11 cellular contexts compared by ENCODE assay signal in genomic region chr14:93938766-93939303, GRCh38. TPM values are rescaled to one million over a fixed set of nuclear protein-coding genes. Genes with fewer than 3 reads are reported as not detected.
A peak's percentile ranks its signal among the peaks of the same experiment; 100 is the strongest.
DNase-seq lines count a peak whose midpoint lies in the region; ATAC-seq and TF ChIP-seq lines count a peak whose summit lies in the region.
"Had no signal": no experiment of that assay in that cellular context is flagged by ENCODE, and none has a peak within 500 bp of the region (broad histone marks: within the 10 kb centered on the region; RNA-seq: fewer than 3 reads in every experiment).

No MANE protein-coding gene starts in this region.

- dilution Hi-C loops in mammary epithelial cell (cut with HindIII; ENCODE audit: low sequenced_read_pairs): loop anchor here (5.0 kb wide), 1 partner anchor 78 kb away; no protein-coding TSS in a partner anchor

- H3K27ac Mint-ChIP-seq in mesothelial cell of epicardium: no peak overlapping the region

- H3K9me3 ChIP-seq in left ventricle myocardium inferior (replicated peaks) (no peaks in the 10 kb centered on the region), mammary epithelial cell (replicated peaks; ENCODE audit: insufficient read depth, low read length) (no peaks in the 10 kb centered on the region), upper lobe of right lung (no peaks in the 10 kb centered on the region)
- H3K9me3 ChIP-seq: thyroid gland had no signal

- no peak overlapping the region for H3K9ac ChIP-seq in mammary epithelial cell (ENCODE audit: insufficient read depth, low read length)

- peak overlapping the region; percentile 44 for H3K4me3 Mint-ChIP-seq in mesothelial cell of epicardium

- no peaks in the 10 kb centered on the region for H3K9me3 Mint-ChIP-seq in mesothelial cell of epicardium

- H3K4me2 ChIP-seq in mammary epithelial cell (ENCODE audit: insufficient read depth, low read depth, low read length): no peak overlapping the region

- H3K36me3 ChIP-seq in left ventricle myocardium inferior: peaks cover 85% of the 10 kb centered on the region
- H3K36me3 ChIP-seq in mammary epithelial cell (ENCODE audit: insufficient read depth, low read length): no peaks in the 10 kb centered on the region
- no peaks in the 10 kb centered on the region for H3K36me3 ChIP-seq in upper lobe of right lung
- H3K36me3 ChIP-seq: thyroid gland had no signal

- H2AFZ ChIP-seq in mammary epithelial cell (ENCODE audit: low read depth, low read length): peak overlapping the region; percentile 11

- CTCF ChIA-PET in mammary epithelial cell (lab: Charles Lee; ENCODE audit: low non-redundant PET): interaction anchor here (1.1 kb wide), 1 partner anchor 62 kb away, joined by 12 read pairs; no protein-coding TSS in a partner anchor

- peak overlapping the region; percentile 46 for H3K4me3 ChIP-seq in left ventricle myocardium inferior
- no peak overlapping the region for H3K4me3 ChIP-seq in mammary epithelial cell (replicated peaks in 1 of 3; ENCODE audit: insufficient read depth in 1 of 3, low read depth in 2 of 3, low read length in 3 of 3)
- H3K4me3 ChIP-seq in upper lobe of right lung: peak overlapping the region; percentile 36

- peaks cover 28% of the 10 kb centered on the region for H3K4me1 ChIP-seq in left ventricle myocardium inferior
- H3K4me1 ChIP-seq in mammary epithelial cell (ENCODE audit: insufficient read depth, low read length): peaks cover 54% of the 10 kb centered on the region
- H3K4me1 ChIP-seq in upper lobe of right lung: peaks cover 6% of the 10 kb centered on the region

- in situ Hi-C loops in mammary epithelial cell (cut with MboI; ENCODE audit: low sequenced_read_pairs in 2 of 2): loop anchor here in 1 of 2 donors (5.0 kb wide), 1 partner anchor 63 kb away; no protein-coding TSS in a partner anchor

- H3K4me1 Mint-ChIP-seq in mesothelial cell of epicardium: no peaks in the 10 kb centered on the region

- no peaks in the 10 kb centered on the region for H4K20me1 ChIP-seq in mammary epithelial cell (ENCODE audit: insufficient read depth, low read length)

- peaks cover 17% of the 10 kb centered on the region for H3K27me3 ChIP-seq in left ventricle myocardium inferior (ENCODE audit: low read depth)
- no peaks in the 10 kb centered on the region for H3K27me3 ChIP-seq in mammary epithelial cell (ENCODE audit: insufficient read depth, low read length)
- H3K27me3 ChIP-seq in upper lobe of right lung: peaks cover 22% of the 10 kb centered on the region
- H3K27me3 ChIP-seq: thyroid gland had no signal

- H3K27ac ChIP-seq in left ventricle myocardium inferior (replicated peaks) (no peak overlapping the region), mammary epithelial cell (ENCODE audit: insufficient read depth, low read depth, low read length) (no peak overlapping the region), upper lobe of right lung (no peak overlapping the region)
- H3K27ac ChIP-seq: thyroid gland, VCaP had no signal

- no peaks in the 10 kb centered on the region for H3K36me3 Mint-ChIP-seq in mesothelial cell of epicardium

- no peaks in the 10 kb centered on the region for H3K79me2 ChIP-seq in mammary epithelial cell (ENCODE audit: insufficient read depth, low read length)

- no peak for ATAC-seq in left cardiac atrium
- no peak for ATAC-seq in upper lobe of right lung
- no peak for ATAC-seq in HG02763 (IDR thresholded peaks at IDR 0.05; ENCODE audit: unreplicated experiment)

- no TSS peak for BruUV-seq in mammary epithelial cell (replicated peaks; lab: Mats Ljungman, UMichigan)

- intact Hi-C loops in left ventricle myocardium inferior (cut with micrococcal nuclease) (no loop called here), left cardiac atrium (cut with DNase I) (loop anchor here in 1 of 2 donors (10.0 kb wide), 1 partner anchor 196 kb away; no protein-coding TSS in a partner anchor), mammary epithelial cell (cut with micrococcal nuclease) (loop anchor here (1.0 to 5.0 kb wide), 3 partner anchors 31 to 238 kb away; no protein-coding TSS in a partner anchor), upper lobe of right lung (cut with DNase I) (no loop called here)

- WGBS in mammary epithelial cell (ENCODE audit: low coverage, missing lambda C conversion rate): 76% methylated on average over 33 of the region's 45 CpGs

- peaks cover 59% of the 10 kb centered on the region for H3K27me3 Mint-ChIP-seq in mesothelial cell of epicardium (ENCODE audit: low read depth)

- TF ChIP-seq CTCF in left ventricle myocardium inferior (IDR thresholded peaks at IDR 0.05; ENCODE audit: borderline replicate concordance) (no peak), mammary epithelial cell (conservative IDR thresholded peaks at IDR 0.05 in 1 of 2, IDR thresholded peaks at IDR 0.05 in 1 of 2; ENCODE audit: extremely low read depth in 1 of 2, insufficient read depth in 1 of 2, low read depth in 1 of 2, low read length in 2 of 2) (no peak), mesothelial cell of epicardium (IDR thresholded peaks at IDR 0.05; ENCODE audit: unreplicated experiment) (no peak), upper lobe of right lung (IDR thresholded peaks at IDR 0.05) (no peak)

- no peak for DNase-seq in left ventricle myocardium inferior
- no peak for DNase-seq in left cardiac atrium
- DNase-seq in mammary epithelial cell: no peak
- no peak for DNase-seq in mesothelial cell of epicardium (ENCODE audit: low spot score in 2 of 2, unreplicated experiment in 2 of 2)
- DNase-seq in upper lobe of right lung: no peak
- no peak for DNase-seq in dedifferentiated amniotic fluid mesenchymal stem cell (ENCODE audit: extremely low spot score)
- no peak for DNase-seq in NK-92 (lab: John Stamatoyannopoulos, UW; ENCODE audit: unreplicated experiment)

RNA-seq across cellular contexts. Expression of gene FAM181A, which starts 11.7 kb away (rescaled TPM):
- total RNA-seq in left ventricle myocardium inferior: not detected
- not detected for total RNA-seq in left cardiac atrium
- total RNA-seq in mammary epithelial cell: under 1 TPM in 1 of 2 donors, not detected in 1; 0.17 TPM
- 0.18 TPM for polyA plus RNA-seq in mammary epithelial cell
- polyA minus RNA-seq in mammary epithelial cell: not detected
- total RNA-seq in mesothelial cell of epicardium: not detected in 3 replicates
- 3.5 TPM for total RNA-seq in upper lobe of right lung
- total RNA-seq: fibroblast of villous mesenchyme had no signal

RNA-seq across cellular contexts. Expression of gene ASB2, which starts 37.5 kb away (rescaled TPM):
- total RNA-seq in left ventricle myocardium inferior: 251 TPM
- 100 to 1,000 TPM; 102 to 105 TPM for total RNA-seq in left cardiac atrium
- total RNA-seq in mammary epithelial cell: under 1 TPM; 0.17 to 0.19 TPM
- polyA plus RNA-seq in mammary epithelial cell: 0.92 TPM
- polyA minus RNA-seq in mammary epithelial cell: not detected
- 1.2 to 1.9 TPM (median 1.5 TPM) in 3 replicates for total RNA-seq in mesothelial cell of epicardium
- total RNA-seq in upper lobe of right lung: 3.2 TPM

RNA-seq across cellular contexts. Expression of gene CCDC197, which starts 58.3 kb away (rescaled TPM):
- total RNA-seq in left ventricle myocardium inferior: 1.2 TPM
- not detected for total RNA-seq in left cardiac atrium
- total RNA-seq in mammary epithelial cell: not detected
- not detected for polyA plus RNA-seq in mammary epithelial cell
- not detected for polyA minus RNA-seq in mammary epithelial cell
- total RNA-seq in mesothelial cell of epicardium: not detected in 3 replicates
- not detected for total RNA-seq in upper lobe of right lung
- total RNA-seq: fibroblast of villous mesenchyme, thyroid gland had no signal

Comparison
In these comparisons a context has a peak if more than half of its experiments do, and no peak if none do; other contexts are left out.
1. H3K4me3 ChIP-seq: peak in left ventricle myocardium inferior (single experiment) and upper lobe of right lung (single experiment); none in mammary epithelial cell (0 of 3).
2. RNA of gene ASB2, which starts 37.5 kb away (total RNA-seq): 251 TPM in left ventricle myocardium inferior (single experiment) and 102 to 105 TPM in left cardiac atrium; 3.2 TPM in upper lobe of right lung (single experiment), 1.2 to 1.9 TPM in mesothelial cell of epicardium and 0.17 to 0.19 TPM in mammary epithelial cell; every median in the first group is over 10 times any median in the second.